In the genomic region with DNA sequence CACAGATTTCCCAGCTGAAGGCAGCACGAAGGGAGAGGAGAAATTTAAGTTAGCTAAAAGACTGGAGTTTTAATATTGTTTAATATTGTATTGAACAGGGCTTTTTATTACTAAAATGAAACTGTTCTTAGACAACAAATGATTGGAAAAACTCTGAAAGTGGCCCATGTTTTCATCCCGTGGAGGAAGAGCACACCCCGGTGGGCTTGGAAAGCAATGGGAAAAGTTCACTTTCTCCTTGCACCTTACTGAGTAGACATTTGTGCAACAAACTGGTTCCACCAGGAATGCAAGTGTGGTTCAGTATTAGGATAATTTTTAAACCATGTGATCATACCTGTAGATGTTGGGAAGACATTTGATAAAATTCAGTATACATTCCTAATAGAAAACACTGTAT, we compare ENCODE assay signal across 12 cellular contexts. TPM values are rescaled to one million over a fixed set of nuclear protein-coding genes. Genes with fewer than 3 reads are reported as not detected.
DNase-seq lines count a peak whose midpoint lies in the region; ATAC-seq and TF ChIP-seq lines count a peak whose summit lies in the region.
"Had no signal": no experiment of that assay in that cellular context is flagged by ENCODE, and none has a peak within 500 bp of the region (broad histone marks: within the 10 kb centered on the region; RNA-seq: fewer than 3 reads in every experiment).

No MANE protein-coding gene starts in this region.

- ATAC-seq in HG02571 (IDR thresholded peaks at IDR 0.05; ENCODE audit: unreplicated experiment) (no peak), GM21381 (IDR thresholded peaks at IDR 0.05; ENCODE audit: unreplicated experiment) (no peak)
- ATAC-seq in stimulated activated naive CD8-positive, alpha-beta T cell treated with anti-CD3 and anti-CD28 coated beads, Interleukin-15, Interleukin-2, amounts not matched to agents 100 U/mL and 50 U/mL, for 24 hours = no peak

- no peak overlapping the region for H3K4me3 ChIP-seq in LNCaP clone FGC (ENCODE audit: low read depth, low read length)
- H3K4me3 ChIP-seq in cardiac fibroblast (replicated peaks in 1 of 2; ENCODE audit: low read depth in 2 of 2, low read length in 2 of 2) = no peak overlapping the region
- H3K4me3 ChIP-seq: spleen, upper lobe of left lung had no signal

- TF ChIP-seq CTCF in LNCaP clone FGC (IDR thresholded peaks at IDR 0.05; ENCODE audit: control insufficient read depth, extremely low read depth, insufficient read depth) (0 out of 2 replicates have a peak, but pooled peaks have one; percentile 16), cardiac fibroblast (IDR thresholded peaks at IDR 0.05; ENCODE audit: low read depth, low read length) (peak; percentile 45)

- DNase-seq in COR-L47 (lab: John Stamatoyannopoulos, UW) (peak; percentile 26), LNCaP clone FGC (ENCODE audit: low read depth) (no peak), cardiac fibroblast (ENCODE audit: low read depth in 2 of 2) (peak; percentile 41 to 60), myocyte (ENCODE audit: low read depth) (peak; percentile 48)
- no peak for DNase-seq in activated T-cell treated with anti-CD3 and anti-CD28 coated beads, Interleukin-2, amount 50 U/mL, for 1 hour
- no peak for DNase-seq in stimulated activated naive CD8-positive, alpha-beta T cell treated with anti-CD3 and anti-CD28 coated beads, Interleukin-15, Interleukin-2, amounts not matched to agents 100 U/mL and 50 U/mL, for 24 hours
- DNase-seq: amniotic stem cell, NCI-H187 treated with DMSO at 0.1 percent for 48 hours, spleen had no signal

RNA-seq across cellular contexts. Expression of a gene that starts 8.2 kb away (rescaled TPM):
- 1.7 and 2.8 TPM in 2 replicates for total RNA-seq in myocyte
- 8.6 TPM for polyA plus RNA-seq in myocyte (2012)
- total RNA-seq: spleen had no signal

Comparison
In these comparisons a context has a peak if more than half of its experiments do, and no peak if none do; other contexts are left out.
1. DNase-seq: peak in COR-L47 (single experiment), cardiac fibroblast (2 of 2) and myocyte (single experiment); none in LNCaP clone FGC (single experiment), activated T-cell treated with anti-CD3 and anti-CD28 coated beads, Interleukin-2, amount 50 U/mL, for 1 hour (single experiment) and stimulated activated naive CD8-positive, alpha-beta T cell treated with anti-CD3 and anti-CD28 coated beads, Interleukin-15, Interleukin-2, amounts not matched to agents 100 U/mL and 50 U/mL, for 24 hours (single experiment).